Comparison of ENCODE assay signal across 11 cellular contexts in genomic region chr7:142153400-142153799, GRCh38. TPM values are rescaled to one million over a fixed set of nuclear protein-coding genes. Genes with fewer than 3 reads are reported as not detected.
DNase-seq lines count a peak whose midpoint lies in the region; ATAC-seq and TF ChIP-seq lines count a peak whose summit lies in the region.
"Had no signal": no experiment of that assay in that cellular context is flagged by ENCODE, and none has a peak within 500 bp of the region (broad histone marks: within the 10 kb centered on the region; RNA-seq: fewer than 3 reads in every experiment).

No MANE protein-coding gene starts in this region.

- DNase-seq in ELR (ENCODE audit: low read depth) (peak; percentile 18), HS-27A (ENCODE audit: low read depth) (peak; percentile 9), SK-MEL-5 (ENCODE audit: low read depth, low spot score) (peak; percentile 75), right lobe of liver (no peak), dedifferentiated amniotic fluid mesenchymal stem cell (ENCODE audit: extremely low spot score) (no peak), RWPE1 (ENCODE audit: low spot score) (no peak)
- DNase-seq in naive thymus-derived CD4-positive, alpha-beta T cell: no peak
- DNase-seq: activated B cell treated with CpG ODN at 0.5 μM for 24 hours, cortex of kidney had no signal

- no peaks in the 10 kb centered on the region for H3K9me3 ChIP-seq in right lobe of liver
- no peaks in the 10 kb centered on the region for H3K9me3 ChIP-seq in naive thymus-derived CD4-positive, alpha-beta T cell (ENCODE audit: control insufficient read depth in 2 of 3, low read length in 3 of 3)

- peaks cover 0 to 15% (median 5%) of the 10 kb centered on the region in 5 donors for H3K27me3 Mint-ChIP-seq in naive thymus-derived CD4-positive, alpha-beta T cell
- H3K27me3 Mint-ChIP-seq: activated B cell treated with CpG ODN at 0.5 μM for 24 hours, memory B cell had no signal

- H3K4me3 Mint-ChIP-seq in naive thymus-derived CD4-positive, alpha-beta T cell: no peak overlapping the region
- H3K4me3 Mint-ChIP-seq: activated B cell treated with CpG ODN at 0.5 μM for 24 hours, memory B cell had no signal

- no peak overlapping the region for H3K27ac ChIP-seq in right lobe of liver
- no peak overlapping the region for H3K27ac ChIP-seq in RWPE1
- H3K27ac ChIP-seq in naive thymus-derived CD4-positive, alpha-beta T cell (ENCODE audit: low read depth, low read length): no peak overlapping the region

- H3K4me3 ChIP-seq in right lobe of liver: no peak overlapping the region
- no peak overlapping the region for H3K4me3 ChIP-seq in naive thymus-derived CD4-positive, alpha-beta T cell (ENCODE audit: low read length)

- in situ Hi-C loops in SK-MEL-5 (cut with HindIII; ENCODE audit: low pct_unique_long_range_greater_than_20kb, low sequenced_read_pairs): no loop called here

- CTCF ChIA-PET in RWPE1 (lab: Yijun Ruan, JAX): no interaction called here
- CTCF ChIA-PET in naive thymus-derived CD4-positive, alpha-beta T cell (lab: Charles Lee): interaction anchor here (0.7 kb wide), 1 partner anchor 646 kb away, joined by 3 read pairs; no protein-coding TSS in a partner anchor

- 58% methylated on average over 4 of the region's 4 CpGs for WGBS in right lobe of liver (ENCODE audit: insufficient coverage, low coverage, low lambda C conversion rate, missing lambda C conversion rate)

- POLR2A ChIA-PET in RWPE1 (lab: Yijun Ruan, JAX; ENCODE audit: low non-redundant PET): no interaction called here
- POLR2A ChIA-PET in naive thymus-derived CD4-positive, alpha-beta T cell (lab: Charles Lee): no interaction called here

- peaks cover 0 to under 1% (median 0%) of the 10 kb centered on the region in 11 donors for H3K9me3 Mint-ChIP-seq in naive thymus-derived CD4-positive, alpha-beta T cell
- H3K9me3 Mint-ChIP-seq: activated B cell treated with CpG ODN at 0.5 μM for 24 hours had no signal

- no peaks in the 10 kb centered on the region for H3K27me3 ChIP-seq in right lobe of liver
- H3K27me3 ChIP-seq in naive thymus-derived CD4-positive, alpha-beta T cell (ENCODE audit: control insufficient read depth in 2 of 2, insufficient read depth in 2 of 2, low read length in 2 of 2): no peaks in the 10 kb centered on the region

- H3K4me1 Mint-ChIP-seq in naive thymus-derived CD4-positive, alpha-beta T cell: no peaks in the 10 kb centered on the region
- H3K4me1 Mint-ChIP-seq: activated B cell treated with CpG ODN at 0.5 μM for 24 hours, memory B cell had no signal

- no peak for TF ChIP-seq POLR2A in right lobe of liver (IDR thresholded peaks at IDR 0.05)

- TF ChIP-seq CTCF in right lobe of liver (IDR thresholded peaks at IDR 0.05) (peak in 3 of 4 donors; percentile 51 to 63 (median 58)), RWPE1 (conservative IDR thresholded peaks at IDR 0.05; ENCODE audit: low read depth) (no peak)

- H3K27ac Mint-ChIP-seq in naive thymus-derived CD4-positive, alpha-beta T cell: no peak overlapping the region
- H3K27ac Mint-ChIP-seq: activated B cell treated with CpG ODN at 0.5 μM for 24 hours, memory B cell had no signal

- H3K36me3 Mint-ChIP-seq in naive thymus-derived CD4-positive, alpha-beta T cell: no peaks in the 10 kb centered on the region
- H3K36me3 Mint-ChIP-seq: memory B cell had no signal

- peaks cover 0 to 5% (median 0%) of the 10 kb centered on the region in 4 donors for H3K4me1 ChIP-seq in right lobe of liver
- H3K4me1 ChIP-seq in naive thymus-derived CD4-positive, alpha-beta T cell (ENCODE audit: control insufficient read depth in 2 of 2, insufficient read depth in 2 of 2, low read length in 2 of 2): no peaks in the 10 kb centered on the region

- no peaks in the 10 kb centered on the region for H3K36me3 ChIP-seq in right lobe of liver
- H3K36me3 ChIP-seq in naive thymus-derived CD4-positive, alpha-beta T cell (ENCODE audit: control insufficient read depth in 2 of 3, insufficient read depth in 3 of 3, low read length in 3 of 3): no peaks in the 10 kb centered on the region

- ATAC-seq in right lobe of liver (peak; percentile 80 to 95 (median 90)), GM21576 (IDR thresholded peaks at IDR 0.05; ENCODE audit: unreplicated experiment) (no peak)
- no peak for ATAC-seq in naive thymus-derived CD4-positive, alpha-beta T cell

- intact Hi-C loops in right lobe of liver (cut with DNase I): no loop called here
- intact Hi-C loops in naive thymus-derived CD4-positive, alpha-beta T cell (cut with micrococcal nuclease): loop anchor here in 1 of 2 donors (2.0 kb wide), 1 partner anchor 1061 kb away; no protein-coding TSS in a partner anchor

RNA-seq across cellular contexts. Expression of gene MGAM2, which starts 41.9 kb away (rescaled TPM):
- 2.4 TPM in 2 replicates for total RNA-seq in SK-MEL-5 (2014; rRNA removed; shearing (Covaris generic))
- polyA plus RNA-seq in SK-MEL-5 (2015; cell fraction: cytosol; rRNA removed): 7.4 and 7.7 TPM in 2 replicates
- polyA plus RNA-seq in SK-MEL-5 (2015; cell fraction: nucleus; rRNA removed): 17.5 and 17.8 TPM in 2 replicates
- 1 to 10 TPM in 1 of 6 experiments, under 1 TPM in 5; 0.09 to 4.4 (median 0.25) TPM for total RNA-seq in right lobe of liver
- total RNA-seq in naive thymus-derived CD4-positive, alpha-beta T cell: under 1 TPM in 1 of 5 experiments, not detected in 4; 0.10 TPM
- polyA plus RNA-seq in naive thymus-derived CD4-positive, alpha-beta T cell: not detected
- total RNA-seq: activated B cell treated with CpG ODN at 0.5 μM for 24 hours had no signal

Comparison
In these comparisons a context has a peak if more than half of its experiments do, and no peak if none do; other contexts are left out.
1. DNase-seq: peak in ELR (single experiment), HS-27A (single experiment) and SK-MEL-5 (single experiment); none in right lobe of liver (0 of 3), dedifferentiated amniotic fluid mesenchymal stem cell (single experiment), RWPE1 (single experiment) and naive thymus-derived CD4-positive, alpha-beta T cell (0 of 9).
2. ATAC-seq: peak in right lobe of liver (4 of 4); none in GM21576 (single experiment) and naive thymus-derived CD4-positive, alpha-beta T cell (single experiment).